9 cellular contexts compared by ENCODE assay signal in genomic region chr16:24609740-24610420, GRCh38.
A peak's percentile ranks its signal among the peaks of the same experiment; 100 is the strongest.
DNase-seq lines count a peak whose midpoint lies in the region; ATAC-seq and TF ChIP-seq lines count a peak whose summit lies in the region.
"Had no signal": no experiment of that assay in that cellular context is flagged by ENCODE, and none has a peak within 500 bp of the region (broad histone marks: within the 10 kb centered on the region; RNA-seq: fewer than 3 reads in every experiment).

No MANE protein-coding gene starts in this region.

- no peaks in the 10 kb centered on the region for H3K36me3 Mint-ChIP-seq in T-cell
- no peaks in the 10 kb centered on the region for H3K36me3 Mint-ChIP-seq in neural crest cell (ENCODE audit: low read depth)

- ATAC-seq in T-cell (replicated peaks in 1 of 4): no peak
- ATAC-seq in HG02571 (IDR thresholded peaks at IDR 0.05; ENCODE audit: unreplicated experiment): no peak
- ATAC-seq in HG03378 (IDR thresholded peaks at IDR 0.05; ENCODE audit: unreplicated experiment): no peak

- H3K27ac Mint-ChIP-seq in T-cell (no peak overlapping the region), neural crest cell (ENCODE audit: unreplicated experiment) (peak overlapping the region; percentile 70)
- H3K27ac Mint-ChIP-seq: dendritic cell treated with granulocyte-macrophage colony-stimulating factor and Interleukin-4, amounts not matched to agents 40 ng/mL and 50 ng/mL, for 4 days had no signal

- peak; percentile 57 for DNase-seq in AG08395 (ENCODE audit: low spot score)
- peak; percentile 67 for DNase-seq in HEK293T (ENCODE audit: extremely low spot score)
- DNase-seq in T-cell: peak in 3 of 34 experiments; percentile 0 to 5 (median 4)
- peak; percentile 59 for DNase-seq in fibroblast of villous mesenchyme (ENCODE audit: low read depth)
- DNase-seq in neural crest cell (ENCODE audit: low read depth, low spot score): peak; percentile 39
- DNase-seq in mesenteric fat pad (ENCODE audit: low spot score): no peak

- peak overlapping the region; percentile 21 for H3K4me3 ChIP-seq in fibroblast of villous mesenchyme (ENCODE audit: low read depth, low read length)

- CTCF ChIA-PET in HEK293T (lab: Yijun Ruan, JAX): no interaction called here
- CTCF ChIA-PET in T-cell (lab: Charles Lee): no interaction called here

- no peaks in the 10 kb centered on the region for H3K9me3 Mint-ChIP-seq in T-cell
- no peaks in the 10 kb centered on the region for H3K9me3 Mint-ChIP-seq in neural crest cell
- H3K9me3 Mint-ChIP-seq: dendritic cell treated with granulocyte-macrophage colony-stimulating factor and Interleukin-4, amounts not matched to agents 40 ng/mL and 50 ng/mL, for 4 days had no signal

- H3K4me3 Mint-ChIP-seq in T-cell (peak overlapping the region in 2 of 3 donors; percentile 29 to 73), neural crest cell (peak overlapping the region; percentile 87)

- TF ChIP-seq CTCF in fibroblast of villous mesenchyme (IDR thresholded peaks at IDR 0.05; ENCODE audit: insufficient read depth, low read depth, low read length) (no peak), neural crest cell (conservative IDR thresholded peaks at IDR 0.05) (no peak)

- H3K27me3 Mint-ChIP-seq in T-cell (peaks cover 57% of the 10 kb centered on the region in 2 donors), neural crest cell (ENCODE audit: low read depth) (peaks cover 62% of the 10 kb centered on the region)

- H3K4me1 Mint-ChIP-seq in T-cell (peaks cover 13 to 20% (median 14%) of the 10 kb centered on the region in 3 donors), neural crest cell (peaks cover 26% of the 10 kb centered on the region)

- POLR2A ChIA-PET in HEK293T (lab: Yijun Ruan, JAX) (interaction anchor here (1.2 kb wide), 2 partner anchors 37 to 497 kb away, joined by 3 read pairs; no protein-coding TSS in a partner anchor), T-cell (lab: Charles Lee) (no interaction called here)

TF ChIP-seq in HEK293T, 16 proteins besides CTCF, POLR2A, EP300 and RAD21:
- TF ChIP-seq SUZ12 (IDR thresholded peaks at IDR 0.05) (no peak), FOXK2 (IDR thresholded peaks at IDR 0.05) (no peak), FOXA1 (IDR thresholded peaks at IDR 0.05) (no peak), ELF4 (IDR thresholded peaks at IDR 0.05) (no peak), HDGF (IDR thresholded peaks at IDR 0.05; ENCODE audit: borderline replicate concordance) (no peak), L3MBTL2 (conservative IDR thresholded peaks at IDR 0.05) (0 out of 2 replicates have a peak, but pooled peaks have one; percentile 32)
- TF ChIP-seq, protein P1, sequence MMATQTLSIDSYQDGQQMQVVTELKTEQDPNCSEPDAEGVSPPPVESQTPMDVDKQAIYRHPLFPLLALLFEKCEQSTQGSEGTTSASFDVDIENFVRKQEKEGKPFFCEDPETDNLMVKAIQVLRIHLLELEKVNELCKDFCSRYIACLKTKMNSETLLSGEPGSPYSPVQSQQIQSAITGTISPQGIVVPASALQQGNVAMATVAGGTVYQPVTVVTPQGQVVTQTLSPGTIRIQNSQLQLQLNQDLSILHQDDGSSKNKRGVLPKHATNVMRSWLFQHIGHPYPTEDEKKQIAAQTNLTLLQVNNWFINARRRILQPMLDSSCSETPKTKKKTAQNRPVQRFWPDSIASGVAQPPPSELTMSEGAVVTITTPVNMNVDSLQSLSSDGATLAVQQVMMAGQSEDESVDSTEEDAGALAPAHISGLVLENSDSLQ (IDR thresholded peaks at IDR 0.05): no peak
TF ChIP-seq in HEK293T: peak in this region for 1.
